Comparison of ENCODE assay signal across 1 cellular context in the genomic region with DNA sequence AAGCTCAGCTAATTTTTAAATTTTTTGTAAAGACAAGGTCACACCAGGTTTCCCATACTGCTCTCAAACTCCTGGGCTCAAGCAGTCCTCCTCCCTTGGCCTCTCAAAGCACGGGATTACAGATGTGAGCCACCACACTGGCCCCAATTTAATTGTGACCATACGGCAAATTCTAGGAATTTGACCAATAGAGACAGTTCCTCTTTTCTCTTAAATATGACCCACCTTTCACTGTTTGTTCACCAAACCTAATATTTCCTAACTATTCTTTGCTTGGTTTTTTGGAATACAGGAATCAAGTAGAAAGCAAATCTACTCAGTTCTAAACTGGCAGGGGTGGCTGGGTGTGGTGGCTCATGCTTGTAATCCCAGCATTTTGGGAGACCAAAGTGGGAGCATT.
A peak's percentile ranks its signal among the peaks of the same experiment; 100 is the strongest.
TF ChIP-seq lines count a peak whose summit lies in the region.

No MANE protein-coding gene starts in this region.

TF ChIP-seq in HepG2, 621 proteins besides CTCF, POLR2A, EP300 and RAD21:
- TF ChIP-seq ZNF770 (CRISPR knock-in tag; IDR thresholded peaks at IDR 0.05), result peak; percentile 41; the same call in 1 of the 2 replicates
- no peak for TF ChIP-seq KDM5A (IDR thresholded peaks at IDR 0.05; ENCODE audit: borderline replicate concordance, low read length)
- 0 out of 2 replicates have a peak, but pooled peaks have one; percentile 27 for TF ChIP-seq ZNF121 (CRISPR knock-in tag; IDR thresholded peaks at IDR 0.05)
